Comparison of ENCODE assay signal across 13 cellular contexts in the genomic region with DNA sequence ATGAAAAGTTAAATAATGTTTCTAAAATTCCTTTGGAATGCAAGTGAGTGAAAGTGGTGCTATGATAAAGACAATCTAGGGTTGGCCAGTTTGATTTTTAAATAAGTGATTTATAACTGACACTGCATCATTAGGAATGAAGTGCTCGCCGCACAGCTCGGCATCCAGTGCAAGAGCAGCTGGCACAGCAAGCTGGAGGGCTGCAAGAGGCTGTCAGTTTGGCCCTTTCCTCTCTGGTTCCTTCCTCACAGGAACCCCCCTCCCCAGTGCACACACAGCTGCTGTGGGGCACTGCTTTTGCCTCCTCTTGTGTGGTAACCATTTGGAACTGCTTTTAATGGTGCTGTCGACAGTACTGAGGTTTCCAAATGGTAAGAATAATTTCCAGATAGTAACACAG. TPM values are rescaled to one million over a fixed set of nuclear protein-coding genes. Genes with fewer than 3 reads are reported as not detected.
A peak's percentile ranks its signal among the peaks of the same experiment; 100 is the strongest.
DNase-seq lines count a peak whose midpoint lies in the region; ATAC-seq, FAIRE-seq and TF ChIP-seq lines count a peak whose summit lies in the region.
"Had no signal": no experiment of that assay in that cellular context is flagged by ENCODE, and none has a peak within 500 bp of the region (broad histone marks: within the 10 kb centered on the region; RNA-seq: fewer than 3 reads in every experiment).

No MANE protein-coding gene starts in this region.

- BruUV-seq in OCI-LY7 (replicated peaks; lab: Mats Ljungman, UMichigan): no TSS peak

- DNase-seq in A549 (ENCODE audit: low read depth in 1 of 2, low spot score in 1 of 2) (no peak), GM12892 (ENCODE audit: insufficient read length) (no peak), OCI-LY7 (ENCODE audit: low spot score) (peak; percentile 64), foreskin keratinocyte (no peak), foreskin melanocyte (no peak), NOMO-1 treated with DMSO at 0.1 percent for 48 hours (lab: John Stamatoyannopoulos, UW; ENCODE audit: unreplicated experiment) (no peak)
- no peak for DNase-seq in stimulated activated CD4-positive, alpha-beta T cell treated with anti-CD3 and anti-CD28 coated beads, Interleukin-1b, Interleukin-23, amount 100 ng/mL, for 48 hours
- no peak for DNase-seq in activated CD4-positive, alpha-beta T cell treated with anti-CD3 and anti-CD28 coated beads for 48 hours
- DNase-seq: activated CD8-positive, alpha-beta memory T cell treated with anti-CD3 and anti-CD28 coated beads, Interleukin-2, amount 10 ng/mL, durations not matched to agents 7 days and 5 days; amniotic stem cell; CD4-positive, alpha-beta memory T cell; H7; NCI-H2029 treated with DMSO at 0.1 percent for 48 hours had no signal

- no peak overlapping the region for H3K4me3 ChIP-seq in A549
- H3K4me3 ChIP-seq in OCI-LY7 (ENCODE audit: low read depth, low read length, poor library complexity, severe bottlenecking): peak overlapping the region; percentile 7

- H2AFZ ChIP-seq in OCI-LY7 (ENCODE audit: low read length): peak overlapping the region; percentile 94; the same call in 1 of the 2 replicates

- H3K27ac ChIP-seq in A549 (peak overlapping the region; percentile 84 to 99), OCI-LY7 (ENCODE audit: low read depth, low read length, poor library complexity, severe bottlenecking) (peak overlapping the region; percentile 80), foreskin keratinocyte (peak overlapping the region; percentile 97)

- no peak for TF ChIP-seq EP300 in A549 (IDR thresholded peaks at IDR 0.05)

- CTCF ChIA-PET in A549 (lab: Yijun Ruan, JAX) (interaction anchor here (1.2 to 3.3 kb wide), 5 partner anchors 8 to 122 kb away, joined by 3 to 24 read pairs (median 5); partner anchors contain the start of gene BCAR3), OCI-LY7 (lab: Charles Lee; ENCODE audit: unreplicated experiment) (interaction anchor here (1.0 to 1.1 kb wide), 2 partner anchors 11 to 58 kb away, joined by 3 to 4 read pairs; no protein-coding TSS in a partner anchor)

- intact Hi-C loops in OCI-LY7 (cut with micrococcal nuclease; ENCODE audit: unreplicated experiment): no loop called here

- TF ChIP-seq POLR2A in A549 (IDR thresholded peaks at IDR 0.05; ENCODE audit: low read length) (no peak), GM12892 (IDR thresholded peaks at IDR 0.05; ENCODE audit: low read depth, low read length) (no peak)

- FAIRE-seq in A549 (lab: Jason Lieb, UNC): no peak
- peak; percentile 17 for FAIRE-seq in GM12892 (lab: Jason Lieb, UNC)

- ATAC-seq in A549 (peak; percentile 26 to 43; a peak in 3 of 6 replicates), foreskin keratinocyte (no peak)
- ATAC-seq: activated CD8-positive, alpha-beta memory T cell treated with anti-CD3 and anti-CD28 coated beads, Interleukin-2, amount 10 ng/mL, durations not matched to agents 7 days and 5 days had no signal

- whole genome bisulfite sequencing in A549 (ENCODE audit: missing lambda C conversion rate): 25% methylated on average over 4 of the region's 4 CpGs

- POLR2A ChIA-PET in A549 (lab: Yijun Ruan, JAX) (interaction anchor here (1.1 to 2.5 kb wide), 3 partner anchors 11 to 121 kb away, joined by 4 to 7 read pairs (median 4); partner anchors contain the start of gene BCAR3), OCI-LY7 (lab: Charles Lee) (interaction anchor here (1.8 to 17.2 kb wide), 3 partner anchors 9 to 41 kb away, joined by 3 to 497 read pairs (median 20); partner anchors contain the start of gene BCAR3)

- H3K4me2 ChIP-seq in A549 (peak overlapping the region; percentile 88), OCI-LY7 (ENCODE audit: low read length) (peak overlapping the region; percentile 66)

- no peak for TF ChIP-seq RAD21 in A549 (conservative IDR thresholded peaks at IDR 0.05 in 1 of 2, IDR thresholded peaks at IDR 0.05 in 1 of 2)

- no peaks in the 10 kb centered on the region for H3K79me2 ChIP-seq in OCI-LY7 (ENCODE audit: insufficient read depth, low read depth, low read length)

- no peaks in the 10 kb centered on the region for H3K36me3 ChIP-seq in OCI-LY7 (ENCODE audit: insufficient read depth, low read length)

- no peak for TF ChIP-seq CTCF in A549 (IDR thresholded peaks at IDR 0.05)
- TF ChIP-seq CTCF in OCI-LY7 (conservative IDR thresholded peaks at IDR 0.05; ENCODE audit: low read length): no peak
- TF ChIP-seq CTCF in foreskin keratinocyte (conservative IDR thresholded peaks at IDR 0.05): no peak

- no peaks in the 10 kb centered on the region for H3K27me3 ChIP-seq in foreskin keratinocyte

- no peaks in the 10 kb centered on the region for H4K20me1 ChIP-seq in OCI-LY7 (ENCODE audit: insufficient read depth, low read length)

- H3K9me3 ChIP-seq in A549 (no peaks in the 10 kb centered on the region), OCI-LY7 (ENCODE audit: low read length) (no peaks in the 10 kb centered on the region)

- H3K9me2 ChIP-seq in OCI-LY7 (ENCODE audit: insufficient read depth, low read length): no peaks in the 10 kb centered on the region

- H3K4me1 ChIP-seq in A549 (peaks cover 67% of the 10 kb centered on the region), OCI-LY7 (ENCODE audit: insufficient read depth, low read length, poor library complexity, severe bottlenecking) (peaks cover 92% of the 10 kb centered on the region), foreskin keratinocyte (peaks cover 33% of the 10 kb centered on the region)

TF ChIP-seq in A549, 52 proteins besides CTCF, POLR2A, EP300 and RAD21:
- TF ChIP-seq, protein P1, sequence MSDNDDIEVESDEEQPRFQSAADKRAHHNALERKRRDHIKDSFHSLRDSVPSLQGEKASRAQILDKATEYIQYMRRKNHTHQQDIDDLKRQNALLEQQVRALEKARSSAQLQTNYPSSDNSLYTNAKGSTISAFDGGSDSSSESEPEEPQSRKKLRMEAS (IDR thresholded peaks at IDR 0.05): no peak
- TF ChIP-seq ESRRA (IDR thresholded peaks at IDR 0.05; ENCODE audit: borderline replicate concordance, low read length) (no peak), FOXS1 (CRISPR knock-in tag; IDR thresholded peaks at IDR 0.05) (no peak), ZNF302 (CRISPR knock-in tag; IDR thresholded peaks at IDR 0.05) (no peak), CHD4 (IDR thresholded peaks at IDR 0.05; ENCODE audit: borderline replicate concordance) (no peak), RARB (CRISPR knock-in tag; IDR thresholded peaks at IDR 0.05) (no peak), HDAC2 (IDR thresholded peaks at IDR 0.05) (no peak), GATA3 (IDR thresholded peaks at IDR 0.05; ENCODE audit: borderline replicate concordance) (no peak), FOSB (CRISPR knock-in tag; IDR thresholded peaks at IDR 0.05) (no peak), MAZ (IDR thresholded peaks at IDR 0.05; ENCODE audit: borderline replicate concordance, low read depth, low read length) (no peak), ZSCAN20 (CRISPR knock-in tag; IDR thresholded peaks at IDR 0.05) (no peak), TFCP2L1 (CRISPR knock-in tag; IDR thresholded peaks at IDR 0.05) (no peak), HOXB13 (CRISPR knock-in tag; IDR thresholded peaks at IDR 0.05; ENCODE audit: low read depth) (no peak), HEYL (CRISPR knock-in tag; IDR thresholded peaks at IDR 0.05) (no peak), ZFP36 (IDR thresholded peaks at IDR 0.05; ENCODE audit: borderline replicate concordance, partially characterized antibody) (no peak)
- TF ChIP-seq, protein P2, sequence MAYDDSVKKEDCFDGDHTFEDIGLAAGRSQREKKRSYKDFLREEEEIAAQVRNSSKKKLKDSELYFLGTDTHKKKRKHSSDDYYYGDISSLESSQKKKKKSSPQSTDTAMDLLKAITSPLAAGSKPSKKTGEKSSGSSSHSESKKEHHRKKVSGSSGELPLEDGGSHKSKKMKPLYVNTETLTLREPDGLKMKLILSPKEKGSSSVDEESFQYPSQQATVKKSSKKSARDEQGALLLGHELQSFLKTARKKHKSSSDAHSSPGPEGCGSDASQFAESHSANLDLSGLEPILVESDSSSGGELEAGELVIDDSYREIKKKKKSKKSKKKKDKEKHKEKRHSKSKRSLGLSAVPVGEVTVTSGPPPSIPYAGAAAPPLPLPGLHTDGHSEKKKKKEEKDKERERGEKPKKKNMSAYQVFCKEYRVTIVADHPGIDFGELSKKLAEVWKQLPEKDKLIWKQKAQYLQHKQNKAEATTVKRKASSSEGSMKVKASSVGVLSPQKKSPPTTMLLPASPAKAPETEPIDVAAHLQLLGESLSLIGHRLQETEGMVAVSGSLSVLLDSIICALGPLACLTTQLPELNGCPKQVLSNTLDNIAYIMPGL (CRISPR knock-in tag; IDR thresholded peaks at IDR 0.05; ENCODE audit: borderline replicate concordance): no peak
- TF ChIP-seq, protein P3, sequence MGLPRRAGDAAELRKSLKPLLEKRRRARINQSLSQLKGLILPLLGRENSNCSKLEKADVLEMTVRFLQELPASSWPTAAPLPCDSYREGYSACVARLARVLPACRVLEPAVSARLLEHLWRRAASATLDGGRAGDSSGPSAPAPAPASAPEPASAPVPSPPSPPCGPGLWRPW (IDR thresholded peaks at IDR 0.05): no peak

RNA-seq across cellular contexts. Expression of gene BCAR3, which starts 10.4 kb away (rescaled TPM):
- polyA plus RNA-seq in A549 (2011; rRNA removed) (31.6 and 32.1 TPM in 2 replicates), A549 (2017; fragmentation: RNase III; extraction: RNeasy Plus Mini Kit Qiagen cat#74134 plus additional on column Dnase treatment) (29.8 to 35.8 TPM (median 33.4 TPM) in 3 replicates), foreskin keratinocyte (71.2 and 80.6 TPM in 2 replicates)
- polyA plus RNA-seq in A549 (2012; cell fraction: cytosol; rRNA removed): 28.6 and 37.0 TPM in 2 replicates
- 40.5 and 50.4 TPM in 2 replicates for polyA plus RNA-seq in A549 (2012; cell fraction: nucleus; rRNA removed)
- 27.5 and 30.0 TPM in 2 replicates for polyA minus RNA-seq in A549 (2011; rRNA and poly(A)+ RNA removed)
- 3.5 TPM for polyA plus RNA-seq in GM12892 (2012; ENCODE audit: missing spikeins)
- total RNA-seq in OCI-LY7 (2014; rRNA removed; shearing (Covaris generic)): 12.0 and 16.3 TPM in 2 replicates
- total RNA-seq in OCI-LY7 (2022) (18.8 and 24.2 TPM in 2 replicates), foreskin keratinocyte (138 and 139 TPM in 2 replicates)
